In the genomic region with DNA sequence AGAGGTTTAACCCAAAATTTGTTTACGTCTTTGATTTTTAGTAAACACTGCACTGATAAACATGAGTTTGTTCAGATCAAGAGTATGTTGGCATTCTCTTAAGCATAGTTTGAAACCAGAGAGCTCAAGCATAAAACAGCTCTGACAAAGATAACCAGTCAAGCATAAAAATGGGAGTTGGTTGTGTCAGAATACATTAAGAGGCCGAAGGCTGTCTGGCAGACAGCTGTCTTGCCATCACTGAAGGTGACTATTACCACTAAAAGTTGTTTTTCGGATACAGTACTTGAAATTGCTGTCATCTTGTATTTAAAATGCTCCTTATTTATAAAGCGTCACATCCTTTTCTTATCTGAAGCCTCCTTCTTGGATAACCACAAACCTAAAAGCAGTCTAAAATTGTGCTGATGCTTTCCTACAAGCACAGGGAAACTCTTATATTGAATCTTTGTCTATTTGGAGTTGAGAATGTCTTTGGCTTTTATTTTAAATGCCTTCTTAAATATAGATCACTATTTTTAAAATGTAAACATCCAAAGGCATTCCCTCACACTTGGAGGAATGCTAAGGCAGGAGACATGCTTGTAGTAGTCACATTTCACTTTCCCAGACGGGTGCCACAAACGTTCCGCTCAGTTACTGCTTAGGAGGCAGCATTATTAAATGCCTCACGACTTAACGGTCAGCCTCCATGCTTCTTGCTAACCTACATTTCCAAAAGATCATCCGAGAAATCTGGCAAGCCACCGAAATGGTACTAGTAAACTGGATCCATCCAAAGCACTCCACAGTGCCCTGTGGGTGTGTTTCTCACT, we compare ENCODE assay signal across 10 cellular contexts. TPM values are rescaled to one million over a fixed set of nuclear protein-coding genes. Genes with fewer than 3 reads are reported as not detected.
DNase-seq lines count a peak whose midpoint lies in the region; ATAC-seq and TF ChIP-seq lines count a peak whose summit lies in the region.
"Had no signal": no experiment of that assay in that cellular context is flagged by ENCODE, and none has a peak within 500 bp of the region (broad histone marks: within the 10 kb centered on the region; RNA-seq: fewer than 3 reads in every experiment).

No MANE protein-coding gene starts in this region.

- peaks cover 0 to 2% (median 0%) of the 10 kb centered on the region in 3 donors for H3K36me3 Mint-ChIP-seq in naive thymus-derived CD8-positive, alpha-beta T cell
- H3K36me3 Mint-ChIP-seq: IgD-negative memory B cell had no signal

- peak overlapping the region; percentile 34 to 82 (median 66) for H3K4me3 ChIP-seq in dorsolateral prefrontal cortex

- peak overlapping the region in 6 of 10 donors; percentile 26 to 59 (median 47) for H3K4me3 Mint-ChIP-seq in naive thymus-derived CD8-positive, alpha-beta T cell

- DNase-seq in D341Med (ENCODE audit: low spot score), result peak; percentile 20
- DNase-seq in NCI-H2171 treated with DMSO at 0.1 percent for 48 hours (lab: John Stamatoyannopoulos, UW), result peak; percentile 36
- no peak for DNase-seq in dorsolateral prefrontal cortex
- no peak for DNase-seq in naive thymus-derived CD8-positive, alpha-beta T cell
- no peak for DNase-seq in GOT3 (lab: John Stamatoyannopoulos, UW)
- DNase-seq in stimulated activated CD8-positive, alpha-beta memory T cell treated with anti-CD3 and anti-CD28 coated beads, Interleukin-4, amount 100 ng/mL, for 48 hours, result no peak
- no peak for DNase-seq in activated CD8-positive, alpha-beta memory T cell treated with anti-CD3 and anti-CD28 coated beads, Interleukin-2, amount 50 U/mL, for 4 hours

- ATAC-seq in naive thymus-derived CD8-positive, alpha-beta T cell, result no peak
- ATAC-seq in HG02970 (IDR thresholded peaks at IDR 0.05; ENCODE audit: low FRiP score, unreplicated experiment), result no peak

- peak overlapping the region in 47 of 59 donors; percentile 7 to 86 (median 68) for H3K27ac ChIP-seq in dorsolateral prefrontal cortex

- no peak for TF ChIP-seq CTCF in dorsolateral prefrontal cortex (IDR thresholded peaks at IDR 0.05 in 54 of 56, conservative IDR thresholded peaks at IDR 0.05 in 2 of 56; ENCODE audit: low read depth in 1 of 56, partially characterized antibody in 56 of 56)

- H3K4me1 Mint-ChIP-seq in naive thymus-derived CD8-positive, alpha-beta T cell, result peaks cover 0 to 11% (median 4%) of the 10 kb centered on the region in 4 donors

- POLR2A ChIA-PET in naive thymus-derived CD8-positive, alpha-beta T cell (lab: Charles Lee), result no interaction called here

- peaks cover 40 to 65% (median 45%) of the 10 kb centered on the region in 5 donors for H3K27me3 Mint-ChIP-seq in naive thymus-derived CD8-positive, alpha-beta T cell

- H3K27me3 ChIP-seq in dorsolateral prefrontal cortex, result no peaks in the 10 kb centered on the region

- H3K9me3 Mint-ChIP-seq in naive thymus-derived CD8-positive, alpha-beta T cell, result no peaks in the 10 kb centered on the region

- H3K27ac Mint-ChIP-seq in naive thymus-derived CD8-positive, alpha-beta T cell, result no peak overlapping the region
- H3K27ac Mint-ChIP-seq: IgD-negative memory B cell had no signal

- intact Hi-C loops in dorsolateral prefrontal cortex (cut with DNase I), result loop anchor here in 1 of 2 donors (5.0 kb wide), 2 partner anchors 46 to 79 kb away; partner anchors contain the start of gene ALG5

RNA-seq across cellular contexts. Expression of gene SMAD9, which starts 1.6 kb away (rescaled TPM):
- 10 to 100 TPM in 113 of 120 experiments, 1 to 10 TPM in 7; 6.2 to 41.0 (median 17.2) TPM for total RNA-seq in dorsolateral prefrontal cortex
- not detected for total RNA-seq in naive thymus-derived CD8-positive, alpha-beta T cell
- polyA plus RNA-seq in naive thymus-derived CD8-positive, alpha-beta T cell, result under 1 TPM; 0.03 to 0.07 (median 0.03) TPM
- total RNA-seq: mononuclear cell had no signal

Comparison
In these comparisons a context has a peak if more than half of its experiments do, and no peak if none do; other contexts are left out.
1. DNase-seq: peak in D341Med (single experiment) and NCI-H2171 treated with DMSO at 0.1 percent for 48 hours (single experiment); none in dorsolateral prefrontal cortex (0 of 10), naive thymus-derived CD8-positive, alpha-beta T cell (0 of 10), GOT3 (single experiment), stimulated activated CD8-positive, alpha-beta memory T cell treated with anti-CD3 and anti-CD28 coated beads, Interleukin-4, amount 100 ng/mL, for 48 hours (single experiment) and activated CD8-positive, alpha-beta memory T cell treated with anti-CD3 and anti-CD28 coated beads, Interleukin-2, amount 50 U/mL, for 4 hours (single experiment).
2. RNA of gene SMAD9, which starts 1.6 kb away (total RNA-seq): 6.2 to 41.0 TPM in dorsolateral prefrontal cortex; not detected in naive thymus-derived CD8-positive, alpha-beta T cell; every median in the first group is over 4 times any median in the second.